Comparison of ENCODE assay signal across 20 cellular contexts in the genomic region with DNA sequence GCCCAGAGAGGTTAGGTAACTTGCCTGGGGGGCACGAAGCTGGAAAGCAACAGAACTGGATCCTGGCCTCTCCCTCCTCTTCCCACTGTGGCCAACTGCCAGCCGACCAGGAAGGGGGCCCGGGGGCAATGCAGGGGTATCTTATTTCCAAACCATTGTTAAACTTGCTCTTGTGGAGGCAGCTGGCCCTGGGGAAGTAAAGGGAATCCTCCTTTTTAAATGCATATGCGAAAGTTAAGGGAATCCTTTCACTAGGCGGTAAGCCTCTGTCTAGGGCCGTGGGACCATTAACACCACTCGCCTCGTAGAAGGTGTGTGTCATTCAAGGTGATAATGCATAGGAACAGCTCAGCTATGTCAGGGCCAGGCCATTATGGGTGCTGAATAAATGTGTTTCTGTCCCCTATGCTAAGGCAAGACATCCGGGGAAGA.
DNase-seq lines count a peak whose midpoint lies in the region; ATAC-seq and TF ChIP-seq lines count a peak whose summit lies in the region.
"Had no signal": no experiment of that assay in that cellular context is flagged by ENCODE, and none has a peak within 500 bp of the region (broad histone marks: within the 10 kb centered on the region; RNA-seq: fewer than 3 reads in every experiment).

No MANE protein-coding gene starts in this region.

- peaks cover 5% of the 10 kb centered on the region; the same call in 1 of the 2 replicates for H3K9me3 ChIP-seq in OCI-LY3 (ENCODE audit: insufficient read depth, low read length)
- no peaks in the 10 kb centered on the region for H3K9me3 ChIP-seq in osteoblast (ENCODE audit: low read depth, low read length)
- H3K9me3 ChIP-seq: A549, esophagus squamous epithelium, right lobe of liver, vagina had no signal

- intact Hi-C loops in natural killer cell (cut with micrococcal nuclease) = no loop called here

- H3K4me3 Mint-ChIP-seq in natural killer cell treated with Interleukin-12 subunit alpha and Interleukin-12 subunit beta and Interleukin-15 and Interleukin-18, amount 100 ng/mL, for 72 hours = no peak overlapping the region
- H3K4me3 Mint-ChIP-seq in natural killer cell = no peak overlapping the region

- no peak for ATAC-seq in natural killer cell treated with Interleukin-12 subunit alpha and Interleukin-12 subunit beta and Interleukin-15 and Interleukin-18, amount 100 ng/mL, for 72 hours
- no peak for ATAC-seq in natural killer cell
- ATAC-seq in GM19328 (IDR thresholded peaks at IDR 0.05; ENCODE audit: unreplicated experiment) = no peak
- ATAC-seq in HG02678 (IDR thresholded peaks at IDR 0.05; ENCODE audit: unreplicated experiment) = no peak
- ATAC-seq: A549 had no signal

- no peak for DNase-seq in natural killer cell treated with Interleukin-12 subunit alpha and Interleukin-12 subunit beta and Interleukin-15 and Interleukin-18, amount 100 ng/mL, for 72 hours (ENCODE audit: low spot score)
- DNase-seq in natural killer cell = no peak
- peak; percentile 83 for DNase-seq in iPS DF 4.7 (ENCODE audit: extremely low read depth, low spot score)
- no peak for DNase-seq in osteoblast (ENCODE audit: insufficient read length, low spot score, missing footprints)
- no peak for DNase-seq in NCI-H226
- DNase-seq: activated gamma-delta T cell treated with Interleukin-2 at 50 U/mL for 16 hours; aorta; CD8-positive, alpha-beta memory T cell; esophagus squamous epithelium; NCI-H1930; right lobe of liver; stimulated activated naive CD4-positive, alpha-beta T cell had no signal

- no peak overlapping the region for H2AFZ ChIP-seq in OCI-LY3 (ENCODE audit: low read depth, low read length)
- H2AFZ ChIP-seq in osteoblast (ENCODE audit: low read length) = no peak overlapping the region

- H3K4me3 ChIP-seq in OCI-LY3 (ENCODE audit: low read length) (no peak overlapping the region), osteoblast (ENCODE audit: insufficient read depth, low read length) (no peak overlapping the region)
- H3K4me3 ChIP-seq: A549, coronary artery, esophagus squamous epithelium, lung, right lobe of liver, vagina had no signal

- peaks cover 81% of the 10 kb centered on the region for H3K4me1 ChIP-seq in OCI-LY3 (ENCODE audit: low read length)
- H3K4me1 ChIP-seq in osteoblast (ENCODE audit: insufficient read depth, low read length) = no peaks in the 10 kb centered on the region
- H3K4me1 ChIP-seq: A549, esophagus squamous epithelium, vagina had no signal

- no peaks in the 10 kb centered on the region for H3K27me3 ChIP-seq in OCI-LY3 (ENCODE audit: low read depth, low read length)
- no peaks in the 10 kb centered on the region for H3K27me3 ChIP-seq in osteoblast (ENCODE audit: insufficient read depth, low read length)
- H3K27me3 ChIP-seq: esophagus squamous epithelium, right lobe of liver, vagina had no signal

- peaks cover 51 to 62% of the 10 kb centered on the region in 2 donors for H3K4me1 Mint-ChIP-seq in natural killer cell treated with Interleukin-12 subunit alpha and Interleukin-12 subunit beta and Interleukin-15 and Interleukin-18, amount 100 ng/mL, for 72 hours (ENCODE audit: low read depth in 2 of 2)
- H3K4me1 Mint-ChIP-seq in natural killer cell = peaks cover 51 to 53% of the 10 kb centered on the region in 2 donors

- peak overlapping the region; percentile 16 to 84 for H3K27ac Mint-ChIP-seq in natural killer cell treated with Interleukin-12 subunit alpha and Interleukin-12 subunit beta and Interleukin-15 and Interleukin-18, amount 100 ng/mL, for 72 hours
- H3K27ac Mint-ChIP-seq in natural killer cell = no peak overlapping the region

- peak overlapping the region; percentile 37 for H3K9ac ChIP-seq in OCI-LY3 (ENCODE audit: low read length)

- H4K20me1 ChIP-seq in OCI-LY3 (ENCODE audit: insufficient read depth, low read length) (no peaks in the 10 kb centered on the region), osteoblast (ENCODE audit: insufficient read depth, low read length) (no peaks in the 10 kb centered on the region)

- TF ChIP-seq CTCF in natural killer cell (IDR thresholded peaks at IDR 0.05) = no peak
- no peak for TF ChIP-seq CTCF in OCI-LY3 (IDR thresholded peaks at IDR 0.05; ENCODE audit: low read depth, low read length)
- no peak for TF ChIP-seq CTCF in osteoblast (IDR thresholded peaks at IDR 0.05; ENCODE audit: extremely low read depth, low read depth, low read length)

- no peaks in the 10 kb centered on the region for H3K9me3 Mint-ChIP-seq in natural killer cell treated with Interleukin-12 subunit alpha and Interleukin-12 subunit beta and Interleukin-15 and Interleukin-18, amount 100 ng/mL, for 72 hours
- H3K9me3 Mint-ChIP-seq in natural killer cell = no peaks in the 10 kb centered on the region
- H3K9me3 Mint-ChIP-seq: CD8-positive, alpha-beta memory T cell had no signal

- H3K27ac ChIP-seq in OCI-LY3 (ENCODE audit: low read length) (peak overlapping the region; percentile 91), osteoblast (ENCODE audit: low read depth, low read length) (no peak overlapping the region)
- H3K27ac ChIP-seq: A549, HL-60, right lobe of liver, vagina had no signal

- no peaks in the 10 kb centered on the region for H3K27me3 Mint-ChIP-seq in natural killer cell treated with Interleukin-12 subunit alpha and Interleukin-12 subunit beta and Interleukin-15 and Interleukin-18, amount 100 ng/mL, for 72 hours
- H3K27me3 Mint-ChIP-seq in natural killer cell (ENCODE audit: low read depth in 2 of 2) = no peaks in the 10 kb centered on the region
- H3K27me3 Mint-ChIP-seq: CD8-positive, alpha-beta memory T cell had no signal

- H3K4me2 ChIP-seq in OCI-LY3 (ENCODE audit: low read length) = peak overlapping the region; percentile 37
- H3K4me2 ChIP-seq in osteoblast (ENCODE audit: insufficient read depth, low read length) = no peak overlapping the region
- H3K4me2 ChIP-seq: A549 had no signal

- peaks cover 11% of the 10 kb centered on the region for H3K36me3 Mint-ChIP-seq in natural killer cell treated with Interleukin-12 subunit alpha and Interleukin-12 subunit beta and Interleukin-15 and Interleukin-18, amount 100 ng/mL, for 72 hours
- peaks cover 7% of the 10 kb centered on the region for H3K36me3 Mint-ChIP-seq in natural killer cell

- H3K79me2 ChIP-seq in OCI-LY3 (ENCODE audit: low read length) = peaks cover 62% of the 10 kb centered on the region
- no peaks in the 10 kb centered on the region for H3K79me2 ChIP-seq in osteoblast (ENCODE audit: insufficient read depth, low read length)

- peaks cover 37% of the 10 kb centered on the region for H3K36me3 ChIP-seq in OCI-LY3 (replicated peaks; ENCODE audit: low read depth, low read length)
- H3K36me3 ChIP-seq in osteoblast (ENCODE audit: insufficient read depth, low read length) = no peaks in the 10 kb centered on the region
- H3K36me3 ChIP-seq: esophagus squamous epithelium, right lobe of liver, vagina had no signal

Comparison
In these comparisons a context has a peak if more than half of its experiments do, and no peak if none do; other contexts are left out.
1. H3K27ac Mint-ChIP-seq: peak in natural killer cell treated with Interleukin-12 subunit alpha and Interleukin-12 subunit beta and Interleukin-15 and Interleukin-18, amount 100 ng/mL, for 72 hours (2 of 2); none in natural killer cell (0 of 2).